25 cellular contexts compared by ENCODE assay signal in the genomic region with DNA sequence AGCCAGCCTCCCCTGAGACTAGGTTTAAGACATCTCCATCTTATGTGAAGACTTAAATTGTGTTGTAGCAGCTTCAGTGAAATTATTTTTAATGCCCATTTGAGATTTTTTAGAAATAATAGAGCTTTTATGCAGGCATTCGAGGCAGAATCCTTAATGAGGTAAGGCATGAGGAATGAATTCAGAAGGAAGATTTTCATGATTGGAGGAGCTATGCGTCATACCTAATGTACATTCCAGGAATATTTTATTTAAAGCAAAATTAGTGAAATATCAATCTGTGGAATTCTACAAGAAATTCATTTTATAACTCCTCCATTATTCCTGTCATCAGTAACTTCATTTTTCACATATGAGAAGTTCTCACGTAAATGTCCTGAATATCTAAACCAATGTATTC. TPM values are rescaled to one million over a fixed set of nuclear protein-coding genes. Genes with fewer than 3 reads are reported as not detected.
"Had no signal": no experiment of that assay in that cellular context is flagged by ENCODE, and none has a peak within 500 bp of the region (broad histone marks: within the 10 kb centered on the region; RNA-seq: fewer than 3 reads in every experiment).

No MANE protein-coding gene starts in this region.

- H3K9me3 ChIP-seq: colonic mucosa, gastrocnemius medialis had no signal

- H3K36me3 ChIP-seq: colonic mucosa, gastrocnemius medialis had no signal

- ATAC-seq: activated CD8-positive, alpha-beta T cell treated with anti-CD3 and anti-CD28 coated beads, Interleukin-2, amount 10 ng/mL, durations not matched to agents 7 days and 5 days; effector memory CD8-positive, alpha-beta T cell; esophagus mucosa; gastrocnemius medialis; right cardiac atrium; stimulated activated naive CD8-positive, alpha-beta T cell treated with anti-CD3 and anti-CD28 coated beads, Interleukin-15, Interleukin-2, amounts not matched to agents 100 U/mL and 50 U/mL, for 24 hours had no signal

- H3K4me1 ChIP-seq: colonic mucosa, gastrocnemius medialis, parathyroid adenoma had no signal

- H3K27me3 ChIP-seq: colonic mucosa, dorsolateral prefrontal cortex, gastrocnemius medialis had no signal

- H3K4me3 ChIP-seq: colonic mucosa, dorsolateral prefrontal cortex, gastrocnemius medialis had no signal

- H3K79me2 ChIP-seq: parathyroid adenoma had no signal

- H3K9ac ChIP-seq: parathyroid adenoma had no signal

- H3K27ac ChIP-seq: colonic mucosa, dorsolateral prefrontal cortex, gastrocnemius medialis, parathyroid adenoma had no signal

- DNase-seq: activated CD4-positive, alpha-beta T cell treated with anti-CD3 and anti-CD28 coated beads for 1 hour; activated CD4-positive, alpha-beta T cell treated with anti-CD3 and anti-CD28 coated beads, Interleukin-2, amount 50 U/mL, for 1 hour; activated CD8-positive, alpha-beta T cell treated with anti-CD3 and anti-CD28 coated beads, Interleukin-2, amount 10 ng/mL, durations not matched to agents 7 days and 5 days; activated gamma-delta T cell treated with Interleukin-2 at 50 U/mL for 16 hours; aorta; colonic mucosa; dorsolateral prefrontal cortex; effector memory CD8-positive, alpha-beta T cell; gastrocnemius medialis; hippocampal formation; islet precursor cell; left cardiac atrium; right cardiac atrium; stimulated activated CD4-positive, alpha-beta T cell treated with anti-CD3 and anti-CD28 coated beads, Interleukin-4, amount 100 ng/mL, for 24 hours; stimulated activated naive CD8-positive, alpha-beta T cell treated with anti-CD3 and anti-CD28 coated beads, Interleukin-15, Interleukin-2, amounts not matched to agents 100 U/mL and 50 U/mL, for 24 hours had no signal

- H2AFZ ChIP-seq: parathyroid adenoma had no signal

RNA-seq across cellular contexts. Expression of a gene that starts 36.0 kb away (rescaled TPM):
- total RNA-seq: activated CD8-positive, alpha-beta T cell treated with anti-CD3 and anti-CD28 coated beads, Interleukin-2, amount 10 ng/mL, durations not matched to agents 7 days and 5 days; aorta; colonic mucosa; dorsolateral prefrontal cortex; endothelial cell of umbilical vein; esophagus mucosa; gastrocnemius medialis; left cardiac atrium; liver; mononuclear cell; myocyte; pulmonary artery endothelial cell; right cardiac atrium; subcutaneous adipose tissue; ureter had no signal
- polyA plus RNA-seq: adipose tissue, aorta, endothelial cell of umbilical vein, liver, right cardiac atrium had no signal
